1 cellular context compared by ENCODE assay signal in genomic region chr1:25765910-25766645, GRCh38.
TF ChIP-seq lines count a peak whose summit lies in the region.

No MANE protein-coding gene starts in this region.

TF ChIP-seq in HEK293, 187 proteins besides CTCF, POLR2A, EP300 and RAD21 (continued from another document and continues in another):
- TF ChIP-seq, protein P1, sequence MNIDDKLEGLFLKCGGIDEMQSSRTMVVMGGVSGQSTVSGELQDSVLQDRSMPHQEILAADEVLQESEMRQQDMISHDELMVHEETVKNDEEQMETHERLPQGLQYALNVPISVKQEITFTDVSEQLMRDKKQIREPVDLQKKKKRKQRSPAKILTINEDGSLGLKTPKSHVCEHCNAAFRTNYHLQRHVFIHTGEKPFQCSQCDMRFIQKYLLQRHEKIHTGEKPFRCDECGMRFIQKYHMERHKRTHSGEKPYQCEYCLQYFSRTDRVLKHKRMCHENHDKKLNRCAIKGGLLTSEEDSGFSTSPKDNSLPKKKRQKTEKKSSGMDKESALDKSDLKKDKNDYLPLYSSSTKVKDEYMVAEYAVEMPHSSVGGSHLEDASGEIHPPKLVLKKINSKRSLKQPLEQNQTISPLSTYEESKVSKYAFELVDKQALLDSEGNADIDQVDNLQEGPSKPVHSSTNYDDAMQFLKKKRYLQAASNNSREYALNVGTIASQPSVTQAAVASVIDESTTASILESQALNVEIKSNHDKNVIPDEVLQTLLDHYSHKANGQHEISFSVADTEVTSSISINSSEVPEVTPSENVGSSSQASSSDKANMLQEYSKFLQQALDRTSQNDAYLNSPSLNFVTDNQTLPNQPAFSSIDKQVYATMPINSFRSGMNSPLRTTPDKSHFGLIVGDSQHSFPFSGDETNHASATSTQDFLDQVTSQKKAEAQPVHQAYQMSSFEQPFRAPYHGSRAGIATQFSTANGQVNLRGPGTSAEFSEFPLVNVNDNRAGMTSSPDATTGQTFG (tag by site-specific recombination; IDR thresholded peaks at IDR 0.05; ENCODE audit: borderline replicate concordance), result no peak
- TF ChIP-seq ZNF660 (tag by site-specific recombination; IDR thresholded peaks at IDR 0.05) (no peak), PRDM4 (tag by site-specific recombination; IDR thresholded peaks at IDR 0.05) (no peak), ZNF658 (tag by site-specific recombination; IDR thresholded peaks at IDR 0.05) (no peak), ZBTB20 (tag by site-specific recombination; IDR thresholded peaks at IDR 0.05) (peak; percentile 30; the same call in 1 of the 2 replicates), ZNF623 (tag by site-specific recombination; IDR thresholded peaks at IDR 0.05) (no peak), ZFP69B (tag by site-specific recombination; IDR thresholded peaks at IDR 0.05) (no peak), ZBTB44 (tag by site-specific recombination; IDR thresholded peaks at IDR 0.05) (peak; percentile 36; the same call in 1 of the 2 replicates), ZNF585B (tag by site-specific recombination; IDR thresholded peaks at IDR 0.05) (no peak), ELK4 (IDR thresholded peaks at IDR 0.05; ENCODE audit: borderline replicate concordance, low read depth, low read length) (no peak), ZNF707 (tag by site-specific recombination; IDR thresholded peaks at IDR 0.05) (no peak), ZNF626 (tag by site-specific recombination; IDR thresholded peaks at IDR 0.05) (no peak), GLIS2 (tag by site-specific recombination; IDR thresholded peaks at IDR 0.05) (no peak), ZNF777 (tag by site-specific recombination; IDR thresholded peaks at IDR 0.05; ENCODE audit: borderline replicate concordance) (no peak), ZNF514 (tag by site-specific recombination; IDR thresholded peaks at IDR 0.05) (no peak), ZXDB (tag by site-specific recombination; IDR thresholded peaks at IDR 0.05) (no peak), PRDM10 (tag by site-specific recombination; IDR thresholded peaks at IDR 0.05) (peak; percentile 71), HIC1 (tag by site-specific recombination; IDR thresholded peaks at IDR 0.05) (no peak), ZNF341 (tag by site-specific recombination; IDR thresholded peaks at IDR 0.05; ENCODE audit: low read depth) (peak; percentile 39; the same call in 1 of the 2 replicates), PBX3 (CRISPR knock-in tag; IDR thresholded peaks at IDR 0.05) (no peak), PRDM1 (tag by site-specific recombination; IDR thresholded peaks at IDR 0.05) (no peak), ZBTB48 (tag by site-specific recombination; IDR thresholded peaks at IDR 0.05) (no peak), BCL11B (tag by site-specific recombination; IDR thresholded peaks at IDR 0.05; ENCODE audit: low read depth) (no peak), OVOL3 (tag by site-specific recombination; IDR thresholded peaks at IDR 0.05) (no peak), MYNN (tag by site-specific recombination; IDR thresholded peaks at IDR 0.05; ENCODE audit: borderline replicate concordance) (no peak)
- TF ChIP-seq, protein P2, sequence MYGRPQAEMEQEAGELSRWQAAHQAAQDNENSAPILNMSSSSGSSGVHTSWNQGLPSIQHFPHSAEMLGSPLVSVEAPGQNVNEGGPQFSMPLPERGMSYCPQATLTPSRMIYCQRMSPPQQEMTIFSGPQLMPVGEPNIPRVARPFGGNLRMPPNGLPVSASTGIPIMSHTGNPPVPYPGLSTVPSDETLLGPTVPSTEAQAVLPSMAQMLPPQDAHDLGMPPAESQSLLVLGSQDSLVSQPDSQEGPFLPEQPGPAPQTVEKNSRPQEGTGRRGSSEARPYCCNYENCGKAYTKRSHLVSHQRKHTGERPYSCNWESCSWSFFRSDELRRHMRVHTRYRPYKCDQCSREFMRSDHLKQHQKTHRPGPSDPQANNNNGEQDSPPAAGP (tag by site-specific recombination; IDR thresholded peaks at IDR 0.05), result no peak
- TF ChIP-seq, protein P3, sequence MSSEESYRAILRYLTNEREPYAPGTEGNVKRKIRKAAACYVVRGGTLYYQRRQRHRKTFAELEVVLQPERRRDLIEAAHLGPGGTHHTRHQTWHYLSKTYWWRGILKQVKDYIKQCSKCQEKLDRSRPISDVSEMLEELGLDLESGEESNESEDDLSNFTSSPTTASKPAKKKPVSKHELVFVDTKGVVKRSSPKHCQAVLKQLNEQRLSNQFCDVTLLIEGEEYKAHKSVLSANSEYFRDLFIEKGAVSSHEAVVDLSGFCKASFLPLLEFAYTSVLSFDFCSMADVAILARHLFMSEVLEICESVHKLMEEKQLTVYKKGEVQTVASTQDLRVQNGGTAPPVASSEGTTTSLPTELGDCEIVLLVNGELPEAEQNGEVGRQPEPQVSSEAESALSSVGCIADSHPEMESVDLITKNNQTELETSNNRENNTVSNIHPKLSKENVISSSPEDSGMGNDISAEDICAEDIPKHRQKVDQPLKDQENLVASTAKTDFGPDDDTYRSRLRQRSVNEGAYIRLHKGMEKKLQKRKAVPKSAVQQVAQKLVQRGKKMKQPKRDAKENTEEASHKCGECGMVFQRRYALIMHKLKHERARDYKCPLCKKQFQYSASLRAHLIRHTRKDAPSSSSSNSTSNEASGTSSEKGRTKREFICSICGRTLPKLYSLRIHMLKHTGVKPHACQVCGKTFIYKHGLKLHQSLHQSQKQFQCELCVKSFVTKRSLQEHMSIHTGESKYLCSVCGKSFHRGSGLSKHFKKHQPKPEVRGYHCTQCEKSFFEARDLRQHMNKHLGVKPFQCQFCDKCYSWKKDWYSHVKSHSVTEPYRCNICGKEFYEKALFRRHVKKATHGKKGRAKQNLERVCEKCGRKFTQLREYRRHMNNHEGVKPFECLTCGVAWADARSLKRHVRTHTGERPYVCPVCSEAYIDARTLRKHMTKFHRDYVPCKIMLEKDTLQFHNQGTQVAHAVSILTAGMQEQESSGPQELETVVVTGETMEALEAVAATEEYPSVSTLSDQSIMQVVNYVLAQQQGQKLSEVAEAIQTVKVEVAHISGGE (tag by site-specific recombination; conservative IDR thresholded peaks at IDR 0.05; ENCODE audit: low read depth), result no peak
- TF ChIP-seq, protein P4, sequence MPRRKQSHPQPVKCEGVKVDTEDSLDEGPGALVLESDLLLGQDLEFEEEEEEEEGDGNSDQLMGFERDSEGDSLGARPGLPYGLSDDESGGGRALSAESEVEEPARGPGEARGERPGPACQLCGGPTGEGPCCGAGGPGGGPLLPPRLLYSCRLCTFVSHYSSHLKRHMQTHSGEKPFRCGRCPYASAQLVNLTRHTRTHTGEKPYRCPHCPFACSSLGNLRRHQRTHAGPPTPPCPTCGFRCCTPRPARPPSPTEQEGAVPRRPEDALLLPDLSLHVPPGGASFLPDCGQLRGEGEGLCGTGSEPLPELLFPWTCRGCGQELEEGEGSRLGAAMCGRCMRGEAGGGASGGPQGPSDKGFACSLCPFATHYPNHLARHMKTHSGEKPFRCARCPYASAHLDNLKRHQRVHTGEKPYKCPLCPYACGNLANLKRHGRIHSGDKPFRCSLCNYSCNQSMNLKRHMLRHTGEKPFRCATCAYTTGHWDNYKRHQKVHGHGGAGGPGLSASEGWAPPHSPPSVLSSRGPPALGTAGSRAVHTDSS (tag by site-specific recombination; IDR thresholded peaks at IDR 0.05), result no peak
- TF ChIP-seq, protein P5, sequence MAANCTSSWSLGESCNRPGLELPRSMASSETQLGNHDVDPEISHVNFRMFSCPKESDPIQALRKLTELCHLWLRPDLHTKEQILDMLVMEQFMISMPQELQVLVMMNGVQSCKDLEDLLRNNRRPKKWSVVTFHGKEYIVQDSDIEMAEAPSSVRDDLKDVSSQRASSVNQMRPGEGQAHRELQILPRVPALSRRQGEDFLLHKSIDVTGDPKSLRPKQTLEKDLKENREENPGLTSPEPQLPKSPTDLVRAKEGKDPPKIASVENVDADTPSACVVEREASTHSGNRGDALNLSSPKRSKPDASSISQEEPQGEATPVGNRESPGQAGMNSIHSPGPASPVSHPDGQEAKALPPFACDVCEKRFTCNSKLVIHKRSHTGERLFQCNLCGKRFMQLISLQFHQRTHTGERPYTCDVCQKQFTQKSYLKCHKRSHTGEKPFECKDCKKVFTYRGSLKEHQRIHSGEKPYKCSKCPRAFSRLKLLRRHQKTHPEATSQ (tag by site-specific recombination; IDR thresholded peaks at IDR 0.05), result no peak
